ENCODE assay signal across 9 cellular contexts in the genomic region with DNA sequence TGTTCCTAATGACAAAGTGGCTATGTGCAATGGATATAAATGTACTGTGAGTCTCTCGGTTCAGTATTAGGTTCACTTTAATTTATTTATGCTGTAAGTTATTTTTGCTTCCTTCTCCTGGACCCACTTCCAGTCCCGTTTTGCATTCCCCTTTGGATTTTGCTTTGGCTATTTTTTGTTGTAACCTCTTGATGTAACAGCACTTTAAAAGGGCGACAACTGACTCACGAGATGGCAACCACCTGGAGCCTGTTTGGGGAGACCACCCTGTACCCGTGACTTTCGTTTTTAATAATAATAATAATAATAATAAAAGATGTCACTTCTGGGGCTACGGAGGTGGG. TPM values are rescaled to one million over a fixed set of nuclear protein-coding genes. Genes with fewer than 3 reads are reported as not detected.
A peak's percentile ranks its signal among the peaks of the same experiment; 100 is the strongest.
DNase-seq lines count a peak whose midpoint lies in the region; ATAC-seq and TF ChIP-seq lines count a peak whose summit lies in the region.
"Had no signal": no experiment of that assay in that cellular context is flagged by ENCODE, and none has a peak within 500 bp of the region (broad histone marks: within the 10 kb centered on the region; RNA-seq: fewer than 3 reads in every experiment).

No MANE protein-coding gene starts in this region.

- H3K27ac ChIP-seq in right atrium auricular region, result no peak overlapping the region

- no peak for DNase-seq in right atrium auricular region (ENCODE audit: low spot score)
- no peak for DNase-seq in Right ventricle myocardium inferior (ENCODE audit: missing footprints)
- DNase-seq in astrocyte of the cerebellum (ENCODE audit: low read depth), result no peak
- no peak for DNase-seq in mucosa of descending colon
- no peak for DNase-seq in GM19238 (ENCODE audit: insufficient read length, low spot score)
- no peak for DNase-seq in GM10266 (ENCODE audit: extremely low spot score)
- DNase-seq: activated CD4-positive, alpha-beta T cell treated with anti-CD3 and anti-CD28 coated beads for 4 hours had no signal

- peaks cover 58 to 59% of the 10 kb centered on the region in 2 donors for H3K27me3 ChIP-seq in right atrium auricular region

- TF ChIP-seq CTCF in right atrium auricular region (IDR thresholded peaks at IDR 0.05) (no peak), astrocyte of the cerebellum (IDR thresholded peaks at IDR 0.05; ENCODE audit: low read depth, low read length, missing control alignments) (no peak), mucosa of descending colon (IDR thresholded peaks at IDR 0.05) (no peak), GM10266 (IDR thresholded peaks at IDR 0.05; ENCODE audit: control insufficient read depth, insufficient read depth, low read depth, missing control alignments) (no peak)

- no peak for ATAC-seq in Right ventricle myocardium inferior
- peak; percentile 3 for ATAC-seq in mucosa of descending colon
- no peak for ATAC-seq in GM21529 (IDR thresholded peaks at IDR 0.05; ENCODE audit: unreplicated experiment)
- ATAC-seq in GM19452 (IDR thresholded peaks at IDR 0.05; ENCODE audit: unreplicated experiment), result no peak

- peak overlapping the region; percentile 21 to 48 for H3K4me3 ChIP-seq in right atrium auricular region
- peak overlapping the region; percentile 6 for H3K4me3 ChIP-seq in astrocyte of the cerebellum (ENCODE audit: low read depth, low read length)
- H3K4me3 ChIP-seq in mucosa of descending colon, result no peak overlapping the region

- intact Hi-C loops in Right ventricle myocardium inferior (cut with DNase I) (no loop called here), mucosa of descending colon (cut with DNase I, micrococcal nuclease) (no loop called here)

- H3K36me3 ChIP-seq in right atrium auricular region (no peaks in the 10 kb centered on the region), mucosa of descending colon (ENCODE audit: low read depth) (no peaks in the 10 kb centered on the region)

- peaks cover 0 to 62% of the 10 kb centered on the region in 2 donors for H3K4me1 ChIP-seq in right atrium auricular region
- H3K4me1 ChIP-seq in mucosa of descending colon (ENCODE audit: low read depth), result peaks cover 57% of the 10 kb centered on the region

- no peaks in the 10 kb centered on the region for H3K9me3 ChIP-seq in right atrium auricular region
- no peaks in the 10 kb centered on the region for H3K9me3 ChIP-seq in mucosa of descending colon

- in situ Hi-C loops in astrocyte of the cerebellum (cut with HindIII; ENCODE audit: low sequenced_read_pairs), result no loop called here

RNA-seq across cellular contexts. Expression of gene RNU6-1, which starts 5.6 kb away (rescaled TPM):
- total RNA-seq in right atrium auricular region (not detected), Right ventricle myocardium inferior (not detected), mucosa of descending colon (not detected)

RNA-seq across cellular contexts. Expression of gene SKOR1, which starts 8.9 kb away (rescaled TPM):
- total RNA-seq in right atrium auricular region (under 1 TPM in 1 of 2 donors, not detected in 1; 0.12 TPM), Right ventricle myocardium inferior (not detected), mucosa of descending colon (under 1 TPM; 0.34 to 0.63 (median 0.58) TPM)
